25 cellular contexts compared by ENCODE assay signal in the genomic region with DNA sequence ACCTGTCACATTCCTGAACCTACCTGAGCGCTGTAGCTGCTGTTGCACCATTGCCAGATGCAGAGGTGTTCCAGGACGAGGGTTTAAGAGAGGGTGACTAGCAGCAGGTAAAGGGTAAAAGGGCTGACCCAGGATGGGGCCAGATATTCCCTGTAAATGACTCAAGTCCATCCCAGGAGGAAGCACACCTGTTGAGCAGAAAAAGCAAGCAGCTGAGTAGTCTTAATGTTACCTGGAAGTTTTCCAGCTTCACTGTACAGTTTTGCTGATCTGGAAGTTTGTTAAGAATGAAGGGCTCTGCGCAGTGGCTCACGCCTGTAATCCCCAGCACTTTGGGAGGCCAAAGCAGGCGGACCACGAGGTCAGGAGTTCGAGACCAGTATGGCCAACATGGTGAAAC.
"Had no signal": no experiment of that assay in that cellular context is flagged by ENCODE, and none has a peak within 500 bp of the region (broad histone marks: within the 10 kb centered on the region; RNA-seq: fewer than 3 reads in every experiment).

No MANE protein-coding gene starts in this region.

- H3K4me3 Mint-ChIP-seq: activated CD4-positive, alpha-beta T cell treated with anti-CD3 and anti-CD28 coated beads for 36 hours; activated naive CD8-positive, alpha-beta T cell treated with anti-CD3 and anti-CD28 coated beads, Interleukin-2, amount 10 ng/mL, durations not matched to agents 7 days and 5 days; activated T-cell treated with anti-CD3 and anti-CD28 coated beads, Interleukin-2, amount 50 U/mL, for 72 hours had no signal

- H3K27ac Mint-ChIP-seq: activated CD4-positive, alpha-beta T cell treated with anti-CD3 and anti-CD28 coated beads for 36 hours; activated naive CD8-positive, alpha-beta T cell treated with anti-CD3 and anti-CD28 coated beads, Interleukin-2, amount 10 ng/mL, durations not matched to agents 7 days and 5 days; activated T-cell treated with anti-CD3 and anti-CD28 coated beads, Interleukin-2, amount 50 U/mL, for 72 hours; activated T-helper 2 cell treated with anti-CD3 and anti-CD28 coated beads, Interferon-gamma antibody, Interleukin-2, Interleukin-4, amounts not matched to agents 10 μg/mL and 5 μg/mL and 100 μg/mL, durations not matched to agents 14 hours and 24 hours and 36 hours had no signal

- H3K9me3 Mint-ChIP-seq: activated naive CD8-positive, alpha-beta T cell treated with anti-CD3 and anti-CD28 coated beads, Interleukin-2, amount 10 ng/mL, durations not matched to agents 7 days and 5 days; activated T-cell treated with anti-CD3 and anti-CD28 coated beads, Interleukin-2, amount 50 U/mL, for 72 hours; activated T-helper 2 cell treated with anti-CD3 and anti-CD28 coated beads, Interferon-gamma antibody, Interleukin-2, Interleukin-4, amounts not matched to agents 10 μg/mL and 5 μg/mL and 100 μg/mL, durations not matched to agents 14 hours and 24 hours and 36 hours had no signal

- DNase-seq: activated CD4-positive, alpha-beta T cell treated with anti-CD3 and anti-CD28 coated beads for 36 hours; activated CD4-positive, alpha-beta T cell treated with anti-CD3 and anti-CD28 coated beads, Interleukin-2, amount 50 U/mL, for 1 hour; activated CD8-positive, alpha-beta memory T cell treated with anti-CD3 and anti-CD28 coated beads for 24 hours; activated naive CD4-positive, alpha-beta T cell; activated naive CD8-positive, alpha-beta T cell treated with anti-CD3 and anti-CD28 coated beads, Interleukin-2, amount 10 ng/mL, durations not matched to agents 7 days and 5 days; activated T-cell treated with anti-CD3 and anti-CD28 coated beads, Interleukin-2, amount 50 U/mL, for 72 hours; body of pancreas; MM.1S; NCI-H1105; NCI-H1436; NCI-H1694 treated with DMSO at 0.1 percent for 48 hours; NCI-H2029 treated with DMSO at 0.1 percent for 48 hours; NCI-H345; NCI-H510A treated with DMSO at 0.1 percent for 48 hours; NCI-H69; NK-92 treated with Interleukin-12 subunit alpha and Interleukin-12 subunit beta, amount 100 ng/mL, for 24 hours; OCI-M1; Right ventricle myocardium superior; RPMI8226; SJCRH30; SK-N-SH; T-helper 1 cell; WERI-Rb-1 had no signal

- ATAC-seq: activated CD4-positive, alpha-beta T cell treated with anti-CD3 and anti-CD28 coated beads for 36 hours; activated T-cell treated with anti-CD3 and anti-CD28 coated beads, Interleukin-2, amount 50 U/mL, for 72 hours; body of pancreas; Panc1 had no signal

- H3K27me3 Mint-ChIP-seq: activated CD4-positive, alpha-beta T cell treated with anti-CD3 and anti-CD28 coated beads for 36 hours; activated naive CD8-positive, alpha-beta T cell treated with anti-CD3 and anti-CD28 coated beads, Interleukin-2, amount 10 ng/mL, durations not matched to agents 7 days and 5 days had no signal
